ENCODE assay signal across 1 cellular context in the genomic region with DNA sequence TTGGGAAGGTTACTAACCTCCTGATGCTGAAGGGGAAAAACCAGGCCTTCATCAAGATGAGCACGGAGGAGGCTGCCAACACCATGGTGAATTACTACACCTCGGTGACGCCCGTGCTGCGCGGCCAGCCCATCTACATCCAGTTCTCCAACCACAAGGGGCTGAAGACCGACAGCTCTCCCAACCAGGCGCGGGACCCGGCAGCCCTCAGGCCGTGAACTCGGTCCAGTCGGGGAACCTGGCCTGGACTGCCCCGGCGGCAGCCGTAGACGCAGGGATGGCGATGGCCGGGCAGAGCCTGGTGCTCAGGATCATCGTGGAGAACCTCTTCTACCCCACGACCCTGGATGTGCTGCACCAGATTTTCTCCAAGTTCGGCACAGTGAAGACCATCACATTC.
TF ChIP-seq lines count a peak whose summit lies in the region.

No MANE protein-coding gene starts in this region.

TF ChIP-seq in H1, 55 proteins besides CTCF, POLR2A, EP300 and RAD21:
- no peak for TF ChIP-seq HDAC6 (IDR thresholded peaks at IDR 0.05; ENCODE audit: low read depth, low read length)
- no peak for TF ChIP-seq NRF1 (IDR thresholded peaks at IDR 0.05; ENCODE audit: low read depth, low read length)
- TF ChIP-seq, protein P1, sequence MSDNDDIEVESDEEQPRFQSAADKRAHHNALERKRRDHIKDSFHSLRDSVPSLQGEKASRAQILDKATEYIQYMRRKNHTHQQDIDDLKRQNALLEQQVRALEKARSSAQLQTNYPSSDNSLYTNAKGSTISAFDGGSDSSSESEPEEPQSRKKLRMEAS (IDR thresholded peaks at IDR 0.05): no peak
- TF ChIP-seq, protein P2, sequence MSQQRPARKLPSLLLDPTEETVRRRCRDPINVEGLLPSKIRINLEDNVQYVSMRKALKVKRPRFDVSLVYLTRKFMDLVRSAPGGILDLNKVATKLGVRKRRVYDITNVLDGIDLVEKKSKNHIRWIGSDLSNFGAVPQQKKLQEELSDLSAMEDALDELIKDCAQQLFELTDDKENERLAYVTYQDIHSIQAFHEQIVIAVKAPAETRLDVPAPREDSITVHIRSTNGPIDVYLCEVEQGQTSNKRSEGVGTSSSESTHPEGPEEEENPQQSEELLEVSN (IDR thresholded peaks at IDR 0.05): no peak
- no peak for TF ChIP-seq ASH2L (IDR thresholded peaks at IDR 0.05; ENCODE audit: low read length)
TF ChIP-seq in H1: peak in this region for 0.
